ENCODE assay signal across 27 cellular contexts in the genomic region with DNA sequence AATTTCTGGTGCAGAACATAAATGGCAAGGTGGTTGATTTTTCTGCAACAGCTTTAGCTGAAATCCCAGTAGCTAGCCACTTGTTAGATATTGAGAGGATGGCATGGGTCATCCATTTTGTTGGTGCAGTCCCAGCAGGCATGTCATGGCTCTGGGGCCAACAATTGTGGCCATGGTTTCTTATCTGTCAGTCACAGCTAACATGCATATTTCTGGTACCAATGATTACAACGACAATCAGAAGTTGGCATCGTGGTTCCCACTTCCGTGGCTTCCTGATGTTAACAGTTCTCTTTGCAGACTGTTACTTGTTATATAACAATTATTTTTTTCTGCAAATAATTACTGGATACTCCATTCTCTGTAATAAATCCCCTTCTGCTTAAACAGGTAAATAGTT. TPM values are rescaled to one million over a fixed set of nuclear protein-coding genes. Genes with fewer than 3 reads are reported as not detected.
"Had no signal": no experiment of that assay in that cellular context is flagged by ENCODE, and none has a peak within 500 bp of the region (broad histone marks: within the 10 kb centered on the region; RNA-seq: fewer than 3 reads in every experiment).

No MANE protein-coding gene starts in this region.

- DNase-seq: activated CD4-positive, alpha-beta memory T cell treated with anti-CD3 and anti-CD28 coated beads for 36 hours; activated CD4-positive, alpha-beta T cell treated with anti-CD3 and anti-CD28 coated beads, Interleukin-2, amount 10 ng/mL, durations not matched to agents 7 days and 5 days; activated CD4-positive, CD25-positive, alpha-beta regulatory T cell; activated CD8-positive, alpha-beta memory T cell treated with anti-CD3 and anti-CD28 coated beads for 24 hours; activated gamma-delta T cell; activated naive CD4-positive, alpha-beta T cell treated with anti-CD3 and anti-CD28 coated beads, Interleukin-2, amount 10 ng/mL, durations not matched to agents 7 days and 5 days; activated naive CD8-positive, alpha-beta T cell treated with anti-CD3 and anti-CD28 coated beads for 36 hours; activated T-cell treated with anti-CD3 and anti-CD28 coated beads for 4 hours; activated T-cell treated with anti-CD3 and anti-CD28 coated beads, Interleukin-2, amount 50 U/mL, for 48 hours; cerebellar nuclear complex; MG63; MV-4-11; NCI-H1092 treated with DMSO at 0.1 percent for 48 hours; NCI-H1417 treated with DMSO at 0.1 percent for 48 hours; NCI-H1694 treated with DMSO at 0.1 percent for 48 hours; NCI-H2029 treated with DMSO at 0.1 percent for 48 hours; NCI-H345; NCI-H510A; NCI-H69; NK-92 treated with Interleukin-12 subunit alpha and Interleukin-12 subunit beta, amount 100 ng/mL, for 24 hours; Peyer's patch; Right ventricle myocardium superior; SJCRH30; T-helper 17 cell; T1000 had no signal

- ATAC-seq: activated T-helper 17 cell treated with anti-CD3 and anti-CD28 coated beads, Interleukin-2, amount 50 U/mL, for 72 hours; SK-N-SH treated with all-trans-retinoic acid at 6 μM for 48 hours; T-helper 17 cell had no signal

RNA-seq across cellular contexts. Expression of gene PRKG2, which starts 42.8 kb away (rescaled TPM):
- total RNA-seq: SJCRH30 had no signal
